In genomic region chr12:50728417-50728816, GRCh38 we compare ENCODE assay signal across 22 cellular contexts.
"Had no signal": no experiment of that assay in that cellular context is flagged by ENCODE, and none has a peak within 500 bp of the region (broad histone marks: within the 10 kb centered on the region; RNA-seq: fewer than 3 reads in every experiment).

No MANE protein-coding gene starts in this region.

- DNase-seq: activated CD4-positive, alpha-beta memory T cell treated with anti-CD3 and anti-CD28 coated beads for 36 hours; activated CD4-positive, alpha-beta T cell treated with anti-CD3 and anti-CD28 coated beads, Interleukin-2, amount 10 ng/mL, durations not matched to agents 24 days and 14 days; activated CD8-positive, alpha-beta memory T cell treated with anti-CD3 and anti-CD28 coated beads, Interleukin-2, amount 50 U/mL, for 4 hours; activated gamma-delta T cell; activated naive CD4-positive, alpha-beta T cell treated with anti-CD3 and anti-CD28 coated beads, Interleukin-2, amount 10 ng/mL, durations not matched to agents 7 days and 5 days; activated T-cell treated with anti-CD3 and anti-CD28 coated beads, Interleukin-2, amount 50 U/mL, for 1 hour; amniotic stem cell; effector memory CD4-positive, alpha-beta T cell; erythroblast; left colon; midbrain; naive thymus-derived CD8-positive, alpha-beta T cell; right cardiac atrium; spleen; stimulated activated naive CD8-positive, alpha-beta T cell treated with anti-CD3 and anti-CD28 coated beads, Interleukin-15, Interleukin-2, amounts not matched to agents 100 U/mL and 50 U/mL, for 24 hours; T-cell; testis; transverse colon had no signal

- H3K4me3 Mint-ChIP-seq: activated CD4-positive, alpha-beta memory T cell treated with anti-CD3 and anti-CD28 coated beads for 36 hours; activated CD4-positive, alpha-beta T cell treated with anti-CD3 and anti-CD28 coated beads, Interleukin-2, amount 10 ng/mL, durations not matched to agents 24 days and 14 days; activated naive CD4-positive, alpha-beta T cell treated with anti-CD3 and anti-CD28 coated beads, Interleukin-2, amount 10 ng/mL, durations not matched to agents 7 days and 5 days; naive thymus-derived CD8-positive, alpha-beta T cell; T-cell; T-helper 2 cell treated with Interferon-gamma antibody and Interleukin-4, amounts not matched to agents 5 μg/mL and 100 μg/mL, for 36 hours had no signal

- H3K27me3 ChIP-seq: gastroesophageal sphincter, hepatocyte, spleen, testis, transverse colon had no signal

- H3K27me3 Mint-ChIP-seq: activated CD4-positive, alpha-beta memory T cell treated with anti-CD3 and anti-CD28 coated beads for 36 hours; activated CD4-positive, alpha-beta T cell treated with anti-CD3 and anti-CD28 coated beads, Interleukin-2, amount 10 ng/mL, durations not matched to agents 24 days and 14 days; activated naive CD4-positive, alpha-beta T cell treated with anti-CD3 and anti-CD28 coated beads, Interleukin-2, amount 10 ng/mL, durations not matched to agents 7 days and 5 days; naive thymus-derived CD8-positive, alpha-beta T cell; T-cell had no signal

- H3K27ac ChIP-seq: gastroesophageal sphincter, hepatocyte, spleen, testis, transverse colon had no signal

- H3K27ac Mint-ChIP-seq: activated CD4-positive, alpha-beta memory T cell treated with anti-CD3 and anti-CD28 coated beads for 36 hours; activated CD4-positive, alpha-beta T cell treated with anti-CD3 and anti-CD28 coated beads, Interleukin-2, amount 10 ng/mL, durations not matched to agents 24 days and 14 days; T-cell; T-helper 2 cell treated with Interferon-gamma antibody and Interleukin-4, amounts not matched to agents 5 μg/mL and 100 μg/mL, for 36 hours had no signal

- H3K4me1 Mint-ChIP-seq: activated CD4-positive, alpha-beta T cell treated with anti-CD3 and anti-CD28 coated beads, Interleukin-2, amount 10 ng/mL, durations not matched to agents 24 days and 14 days; activated naive CD4-positive, alpha-beta T cell treated with anti-CD3 and anti-CD28 coated beads, Interleukin-2, amount 10 ng/mL, durations not matched to agents 7 days and 5 days; T-cell had no signal

- H3K4me3 ChIP-seq: gastroesophageal sphincter, hepatocyte, spleen, testis, transverse colon had no signal

- H3K9me3 Mint-ChIP-seq: activated CD4-positive, alpha-beta memory T cell treated with anti-CD3 and anti-CD28 coated beads for 36 hours; activated CD4-positive, alpha-beta T cell treated with anti-CD3 and anti-CD28 coated beads, Interleukin-2, amount 10 ng/mL, durations not matched to agents 24 days and 14 days; activated naive CD4-positive, alpha-beta T cell treated with anti-CD3 and anti-CD28 coated beads, Interleukin-2, amount 10 ng/mL, durations not matched to agents 7 days and 5 days; naive thymus-derived CD8-positive, alpha-beta T cell; T-cell; T-helper 2 cell treated with Interferon-gamma antibody and Interleukin-4, amounts not matched to agents 5 μg/mL and 100 μg/mL, for 36 hours had no signal

- ATAC-seq: activated CD4-positive, CD25-positive, alpha-beta regulatory T cell treated with anti-CD3 and anti-CD28 coated beads, Interleukin-2, amount 50 U/mL, for 24 hours; gastroesophageal sphincter; left colon; naive thymus-derived CD8-positive, alpha-beta T cell; right cardiac atrium; stimulated activated naive CD8-positive, alpha-beta T cell treated with anti-CD3 and anti-CD28 coated beads, Interleukin-15, Interleukin-2, amounts not matched to agents 100 U/mL and 50 U/mL, for 24 hours; T-cell had no signal
